Comparison of ENCODE assay signal across 13 cellular contexts in genomic region chr17:28500712-28501379, GRCh38. TPM values are rescaled to one million over a fixed set of nuclear protein-coding genes. Genes with fewer than 3 reads are reported as not detected.
DNase-seq lines count a peak whose midpoint lies in the region; ATAC-seq and TF ChIP-seq lines count a peak whose summit lies in the region.
"Had no signal": no experiment of that assay in that cellular context is flagged by ENCODE, and none has a peak within 500 bp of the region (broad histone marks: within the 10 kb centered on the region; RNA-seq: fewer than 3 reads in every experiment).

No MANE protein-coding gene starts in this region.

- intact Hi-C loops in mammary epithelial cell (cut with micrococcal nuclease) = no loop called here
- intact Hi-C loops in lower leg skin (cut with DNase I; ENCODE audit: low total_unique reads) = no loop called here

- in situ Hi-C loops in mammary epithelial cell (cut with MboI; ENCODE audit: low sequenced_read_pairs in 2 of 2) = no loop called here

- no peak overlapping the region for H2AFZ ChIP-seq in mammary epithelial cell (ENCODE audit: low read depth, low read length)

- H3K9ac ChIP-seq in mammary epithelial cell (ENCODE audit: insufficient read depth, low read length) = no peak overlapping the region

- H3K9me3 ChIP-seq in mammary epithelial cell (replicated peaks; ENCODE audit: insufficient read depth, low read length) = no peaks in the 10 kb centered on the region

- H3K79me2 ChIP-seq in mammary epithelial cell (ENCODE audit: insufficient read depth, low read length) = no peaks in the 10 kb centered on the region

- H3K4me3 ChIP-seq in mammary epithelial cell (replicated peaks in 1 of 3; ENCODE audit: insufficient read depth in 1 of 3, low read depth in 2 of 3, low read length in 3 of 3) (no peak overlapping the region), lower leg skin (ENCODE audit: low read depth, poor library complexity, severe bottlenecking) (no peak overlapping the region)

- H3K36me3 ChIP-seq in mammary epithelial cell (ENCODE audit: insufficient read depth, low read length) = no peaks in the 10 kb centered on the region

- no peak overlapping the region for H3K4me2 ChIP-seq in mammary epithelial cell (ENCODE audit: insufficient read depth, low read depth, low read length)

- TF ChIP-seq CTCF in GM10248 (IDR thresholded peaks at IDR 0.05; ENCODE audit: control extremely low read depth, extremely low read depth, low read depth, missing control alignments) (no peak), mammary epithelial cell (conservative IDR thresholded peaks at IDR 0.05 in 1 of 2, IDR thresholded peaks at IDR 0.05 in 1 of 2; ENCODE audit: extremely low read depth in 1 of 2, insufficient read depth in 1 of 2, low read depth in 1 of 2, low read length in 2 of 2) (no peak), lower leg skin (IDR thresholded peaks at IDR 0.05) (no peak)

- no TSS peak for BruUV-seq in mammary epithelial cell (replicated peaks; lab: Mats Ljungman, UMichigan)

- 69% methylated on average over 12 of the region's 13 CpGs for WGBS in mammary epithelial cell (ENCODE audit: low coverage, missing lambda C conversion rate)
- 42 to 53% methylated on average over 13 of the region's 13 CpGs for WGBS in lower leg skin, 2 donors

- dilution Hi-C loops in mammary epithelial cell (cut with HindIII; ENCODE audit: low sequenced_read_pairs) = no loop called here

- TF ChIP-seq POLR2A in GM19193 (IDR thresholded peaks at IDR 0.05; ENCODE audit: extremely low read depth, insufficient read depth, insufficient read length) (peak; percentile 58), lower leg skin (IDR thresholded peaks at IDR 0.05) (no peak)

- H3K27me3 ChIP-seq in mammary epithelial cell (ENCODE audit: insufficient read depth, low read length) = no peaks in the 10 kb centered on the region

- CTCF ChIA-PET in GM10248 (lab: Yijun Ruan, JAX) = interaction anchor here (1.0 to 16.2 kb wide), 7 partner anchors 8 to 50 kb away, joined by 3 to 260 read pairs (median 4); no protein-coding TSS in a partner anchor
- CTCF ChIA-PET in mammary epithelial cell (lab: Charles Lee; ENCODE audit: low non-redundant PET) = no interaction called here

- DNase-seq in GM10248 (ENCODE audit: extremely low spot score) (peak; percentile 80), kidney tubule cell (ENCODE audit: low spot score) (peak; percentile 29), mammary epithelial cell (no peak), lower leg skin (ENCODE audit: low spot score in 2 of 2) (no peak), COLO668 (lab: John Stamatoyannopoulos, UW; ENCODE audit: unreplicated experiment) (no peak)
- DNase-seq: activated T-cell treated with anti-CD3 and anti-CD28 coated beads, Interleukin-2, amount 50 U/mL, for 1 hour; CD4-positive, alpha-beta memory T cell; NCI-H446; T-helper 17 cell had no signal

- no peaks in the 10 kb centered on the region for H4K20me1 ChIP-seq in mammary epithelial cell (ENCODE audit: insufficient read depth, low read length)

- POLR2A ChIA-PET in GM10248 (lab: Yijun Ruan, JAX) = interaction anchor here (0.6 to 0.8 kb wide), 4 partner anchors 35 to 640 kb away, joined by 3 to 5 read pairs (median 4); no protein-coding TSS in a partner anchor

- no peak overlapping the region for H3K27ac ChIP-seq in mammary epithelial cell (ENCODE audit: insufficient read depth, low read depth, low read length)

- peak; percentile 70 for ATAC-seq in HG03432 (IDR thresholded peaks at IDR 0.05; ENCODE audit: unreplicated experiment)
- ATAC-seq in GM21576 (IDR thresholded peaks at IDR 0.05; ENCODE audit: unreplicated experiment) = no peak
- ATAC-seq: T-helper 17 cell had no signal

- H3K4me1 ChIP-seq in mammary epithelial cell (ENCODE audit: insufficient read depth, low read length) = no peaks in the 10 kb centered on the region

RNA-seq across cellular contexts. Expression of gene FOXN1, which starts 5.3 kb away (rescaled TPM):
- total RNA-seq in mammary epithelial cell = not detected
- not detected for polyA plus RNA-seq in mammary epithelial cell
- polyA minus RNA-seq in mammary epithelial cell = not detected
- 10 to 100 TPM; 28.9 to 65.0 (median 45.4) TPM for total RNA-seq in lower leg skin
- total RNA-seq: CD4-positive, alpha-beta memory T cell; pulmonary artery endothelial cell; T-helper 17 cell had no signal
- polyA plus RNA-seq: CD4-positive, alpha-beta memory T cell had no signal

RNA-seq across cellular contexts. Expression of gene SLC13A2, which starts 27.4 kb away (rescaled TPM):
- total RNA-seq in mammary epithelial cell (not detected), lower leg skin (10 to 100 TPM in 2 of 4 donors, 1 to 10 TPM in 2; 1.2 to 13.2 (median 9.8) TPM)
- not detected for polyA plus RNA-seq in mammary epithelial cell
- polyA minus RNA-seq in mammary epithelial cell = not detected
- total RNA-seq: CD4-positive, alpha-beta memory T cell; pulmonary artery endothelial cell; T-helper 17 cell had no signal
- polyA plus RNA-seq: CD4-positive, alpha-beta memory T cell had no signal

RNA-seq across cellular contexts. Expression of gene UNC119, which starts 51.6 kb away (rescaled TPM):
- total RNA-seq in mammary epithelial cell (10 to 100 TPM; 26.3 to 27.5 TPM), lower leg skin (10 to 100 TPM; 41.2 to 41.6 (median 41.4) TPM)
- polyA plus RNA-seq in mammary epithelial cell = 40.9 TPM
- 33.3 TPM for polyA minus RNA-seq in mammary epithelial cell

Comparison
In these comparisons a context has a peak if more than half of its experiments do, and no peak if none do; other contexts are left out.
1. DNase-seq: peak in GM10248 (single experiment) and kidney tubule cell (single experiment); none in mammary epithelial cell (single experiment), lower leg skin (0 of 2) and COLO668 (single experiment).
2. RNA of gene FOXN1, which starts 5.3 kb away (total RNA-seq): 28.9 to 65.0 TPM in lower leg skin; not detected in mammary epithelial cell; every median in the first group is over 10 times any median in the second.